Comparison of ENCODE assay signal across 11 cellular contexts in the genomic region with DNA sequence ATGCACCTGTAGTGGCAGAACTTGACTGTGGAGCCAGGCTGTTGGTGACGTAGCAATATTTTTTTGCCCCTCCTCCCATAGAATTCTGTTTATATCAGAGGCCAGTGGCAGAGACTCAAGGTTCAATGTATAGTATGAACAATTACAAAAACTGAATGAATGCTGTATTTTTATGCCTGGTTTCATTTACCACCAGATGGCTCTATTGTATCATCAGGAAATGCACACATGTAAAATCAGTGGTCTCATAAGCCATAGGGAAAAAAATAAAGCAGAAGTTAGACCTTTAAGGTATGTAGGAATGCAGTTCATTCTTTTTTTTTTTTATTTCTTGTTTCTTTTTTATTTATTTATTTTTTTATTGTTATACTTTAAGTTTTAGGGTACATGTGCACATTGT. TPM values are rescaled to one million over a fixed set of nuclear protein-coding genes. Genes with fewer than 3 reads are reported as not detected.
A peak's percentile ranks its signal among the peaks of the same experiment; 100 is the strongest.
DNase-seq lines count a peak whose midpoint lies in the region; ATAC-seq and TF ChIP-seq lines count a peak whose summit lies in the region.
"Had no signal": no experiment of that assay in that cellular context is flagged by ENCODE, and none has a peak within 500 bp of the region (broad histone marks: within the 10 kb centered on the region; RNA-seq: fewer than 3 reads in every experiment).

No MANE protein-coding gene starts in this region.

- H3K4me3 Mint-ChIP-seq in activated CD4-positive, alpha-beta T cell treated with anti-CD3 and anti-CD28 coated beads, Interleukin-2, amount 10 ng/mL, durations not matched to agents 24 days and 14 days: no peak overlapping the region
- H3K4me3 Mint-ChIP-seq: activated naive CD4-positive, alpha-beta T cell treated with anti-CD3 and anti-CD28 coated beads, Interleukin-2, amount 50 U/mL, for 24 hours; IgD-negative memory B cell had no signal

- H3K27me3 Mint-ChIP-seq in activated CD4-positive, alpha-beta T cell treated with anti-CD3 and anti-CD28 coated beads, Interleukin-2, amount 10 ng/mL, durations not matched to agents 24 days and 14 days: peaks cover 7% of the 10 kb centered on the region

- POLR2A ChIA-PET in RWPE1 (lab: Yijun Ruan, JAX; ENCODE audit: low non-redundant PET): no interaction called here

- H3K9me3 Mint-ChIP-seq in activated CD4-positive, alpha-beta T cell treated with anti-CD3 and anti-CD28 coated beads, Interleukin-2, amount 10 ng/mL, durations not matched to agents 24 days and 14 days: no peaks in the 10 kb centered on the region
- H3K9me3 Mint-ChIP-seq: activated naive CD4-positive, alpha-beta T cell treated with anti-CD3 and anti-CD28 coated beads, Interleukin-2, amount 50 U/mL, for 24 hours had no signal

- no peak for TF ChIP-seq POLR2A in gastroesophageal sphincter (IDR thresholded peaks at IDR 0.05)

- H3K27ac ChIP-seq in RWPE1: no peak overlapping the region
- no peak overlapping the region for H3K27ac ChIP-seq in gastroesophageal sphincter
- H3K27ac ChIP-seq: pancreas had no signal

- H3K4me1 Mint-ChIP-seq in activated CD4-positive, alpha-beta T cell treated with anti-CD3 and anti-CD28 coated beads, Interleukin-2, amount 10 ng/mL, durations not matched to agents 24 days and 14 days: no peaks in the 10 kb centered on the region
- H3K4me1 Mint-ChIP-seq: activated naive CD4-positive, alpha-beta T cell treated with anti-CD3 and anti-CD28 coated beads, Interleukin-2, amount 50 U/mL, for 24 hours; IgD-negative memory B cell had no signal

- H3K4me3 ChIP-seq in gastroesophageal sphincter: no peak overlapping the region
- H3K4me3 ChIP-seq: pancreas had no signal

- peak; percentile 58 for ATAC-seq in GM18502 (IDR thresholded peaks at IDR 0.05; ENCODE audit: poor library complexity, unreplicated experiment)
- no peak for ATAC-seq in gastroesophageal sphincter

- intact Hi-C loops in activated CD4-positive, alpha-beta T cell treated with anti-CD3 and anti-CD28 coated beads, Interleukin-2, amount 10 ng/mL, durations not matched to agents 24 days and 14 days (cut with micrococcal nuclease): loop anchor here (1.0 to 5.0 kb wide), 2 partner anchors 455 to 926 kb away; no protein-coding TSS in a partner anchor

- H3K36me3 ChIP-seq in gastroesophageal sphincter: no peaks in the 10 kb centered on the region
- H3K36me3 ChIP-seq: pancreas had no signal

- peaks cover 0 to 2% (median 0%) of the 10 kb centered on the region in 3 donors for H3K4me1 ChIP-seq in gastroesophageal sphincter
- H3K4me1 ChIP-seq: pancreas had no signal

- TF ChIP-seq EP300 in gastroesophageal sphincter (IDR thresholded peaks at IDR 0.05): no peak

- H3K27ac Mint-ChIP-seq in activated CD4-positive, alpha-beta T cell treated with anti-CD3 and anti-CD28 coated beads, Interleukin-2, amount 10 ng/mL, durations not matched to agents 24 days and 14 days: no peak overlapping the region
- H3K27ac Mint-ChIP-seq: activated naive CD4-positive, alpha-beta T cell treated with anti-CD3 and anti-CD28 coated beads, Interleukin-2, amount 50 U/mL, for 24 hours; IgD-negative memory B cell had no signal

- TF ChIP-seq CTCF in RWPE1 (conservative IDR thresholded peaks at IDR 0.05; ENCODE audit: low read depth) (peak; percentile 80), gastroesophageal sphincter (IDR thresholded peaks at IDR 0.05) (peak; percentile 19 to 65 (median 44))

- no peaks in the 10 kb centered on the region for H3K9me3 ChIP-seq in gastroesophageal sphincter
- H3K9me3 ChIP-seq: pancreas had no signal

- CTCF ChIA-PET in RWPE1 (lab: Yijun Ruan, JAX): no interaction called here

- H3K36me3 Mint-ChIP-seq in activated CD4-positive, alpha-beta T cell treated with anti-CD3 and anti-CD28 coated beads, Interleukin-2, amount 10 ng/mL, durations not matched to agents 24 days and 14 days (ENCODE audit: low read depth): no peaks in the 10 kb centered on the region
- H3K36me3 Mint-ChIP-seq: activated naive CD4-positive, alpha-beta T cell treated with anti-CD3 and anti-CD28 coated beads, Interleukin-2, amount 50 U/mL, for 24 hours; IgD-negative memory B cell had no signal

- no peaks in the 10 kb centered on the region for H3K27me3 ChIP-seq in gastroesophageal sphincter
- H3K27me3 ChIP-seq: pancreas had no signal

- 71 to 78% methylated on average over 1 of the region's 1 CpG for WGBS in gastroesophageal sphincter (ENCODE audit: low coverage in 1 of 2), 2 donors

- peak; percentile 28 for DNase-seq in A172 (ENCODE audit: low spot score)
- peak; percentile 30 for DNase-seq in RWPE1 (ENCODE audit: low spot score)
- DNase-seq in activated CD4-positive, alpha-beta T cell treated with anti-CD3 and anti-CD28 coated beads for 48 hours: no peak
- DNase-seq in activated CD4-positive, alpha-beta T cell treated with anti-CD3 and anti-CD28 coated beads, Interleukin-2, amount 10 ng/mL, durations not matched to agents 24 days and 14 days: no peak
- no peak for DNase-seq in stimulated activated CD4-positive, alpha-beta T cell treated with anti-CD3 and anti-CD28 coated beads, Interleukin-2, amount 100 ng/mL, for 48 hours
- no peak for DNase-seq in NCI-H2081 treated with DMSO at 0.1 percent for 48 hours (lab: John Stamatoyannopoulos, UW)
- DNase-seq: pancreas had no signal

RNA-seq across cellular contexts. Expression of a gene that starts 43.6 kb away (rescaled TPM):
- not detected in 2 replicates for total RNA-seq in A172 (2014; rRNA removed; shearing (Covaris generic))
- 1 to 10 TPM in 1 of 4 donors, under 1 TPM in 2, not detected in 1; 0.94 to 2.6 (median 0.94) TPM for total RNA-seq in gastroesophageal sphincter
- not detected in 2 replicates for total RNA-seq in activated CD4-positive, alpha-beta T cell treated with anti-CD3 and anti-CD28 coated beads, Interleukin-2, amount 10 ng/mL, durations not matched to agents 24 days and 14 days
- total RNA-seq: pancreas had no signal

Comparison
In these comparisons a context has a peak if more than half of its experiments do, and no peak if none do; other contexts are left out.
1. DNase-seq: peak in A172 (single experiment) and RWPE1 (single experiment); none in activated CD4-positive, alpha-beta T cell treated with anti-CD3 and anti-CD28 coated beads for 48 hours (single experiment), activated CD4-positive, alpha-beta T cell treated with anti-CD3 and anti-CD28 coated beads, Interleukin-2, amount 10 ng/mL, durations not matched to agents 24 days and 14 days (single experiment), stimulated activated CD4-positive, alpha-beta T cell treated with anti-CD3 and anti-CD28 coated beads, Interleukin-2, amount 100 ng/mL, for 48 hours (0 of 2) and NCI-H2081 treated with DMSO at 0.1 percent for 48 hours (single experiment).